In the genomic region with DNA sequence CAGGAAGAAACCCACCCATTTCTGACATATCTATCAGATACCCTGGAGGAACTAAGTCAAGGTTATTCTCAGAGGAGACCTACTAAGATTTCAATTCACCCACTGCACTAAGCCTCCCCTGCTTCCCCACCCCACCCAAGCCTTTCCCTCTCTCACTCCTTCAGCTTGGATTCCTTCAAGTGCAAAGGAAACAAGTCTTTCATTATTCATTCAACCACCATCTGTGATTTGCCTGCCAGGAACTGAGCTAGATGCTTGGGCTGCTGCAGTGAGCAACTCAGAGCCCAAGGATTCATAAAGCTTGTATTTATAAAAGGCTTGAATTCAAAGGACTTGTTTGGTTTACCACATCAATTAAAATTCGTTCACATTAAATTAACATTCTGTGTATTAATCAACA, we compare ENCODE assay signal across 1 cellular context.
TF ChIP-seq lines count a peak whose summit lies in the region.

No MANE protein-coding gene starts in this region.

TF ChIP-seq in GM23338, 12 proteins besides CTCF, POLR2A, EP300 and RAD21 (continued from another document):
- TF ChIP-seq, protein P1, sequence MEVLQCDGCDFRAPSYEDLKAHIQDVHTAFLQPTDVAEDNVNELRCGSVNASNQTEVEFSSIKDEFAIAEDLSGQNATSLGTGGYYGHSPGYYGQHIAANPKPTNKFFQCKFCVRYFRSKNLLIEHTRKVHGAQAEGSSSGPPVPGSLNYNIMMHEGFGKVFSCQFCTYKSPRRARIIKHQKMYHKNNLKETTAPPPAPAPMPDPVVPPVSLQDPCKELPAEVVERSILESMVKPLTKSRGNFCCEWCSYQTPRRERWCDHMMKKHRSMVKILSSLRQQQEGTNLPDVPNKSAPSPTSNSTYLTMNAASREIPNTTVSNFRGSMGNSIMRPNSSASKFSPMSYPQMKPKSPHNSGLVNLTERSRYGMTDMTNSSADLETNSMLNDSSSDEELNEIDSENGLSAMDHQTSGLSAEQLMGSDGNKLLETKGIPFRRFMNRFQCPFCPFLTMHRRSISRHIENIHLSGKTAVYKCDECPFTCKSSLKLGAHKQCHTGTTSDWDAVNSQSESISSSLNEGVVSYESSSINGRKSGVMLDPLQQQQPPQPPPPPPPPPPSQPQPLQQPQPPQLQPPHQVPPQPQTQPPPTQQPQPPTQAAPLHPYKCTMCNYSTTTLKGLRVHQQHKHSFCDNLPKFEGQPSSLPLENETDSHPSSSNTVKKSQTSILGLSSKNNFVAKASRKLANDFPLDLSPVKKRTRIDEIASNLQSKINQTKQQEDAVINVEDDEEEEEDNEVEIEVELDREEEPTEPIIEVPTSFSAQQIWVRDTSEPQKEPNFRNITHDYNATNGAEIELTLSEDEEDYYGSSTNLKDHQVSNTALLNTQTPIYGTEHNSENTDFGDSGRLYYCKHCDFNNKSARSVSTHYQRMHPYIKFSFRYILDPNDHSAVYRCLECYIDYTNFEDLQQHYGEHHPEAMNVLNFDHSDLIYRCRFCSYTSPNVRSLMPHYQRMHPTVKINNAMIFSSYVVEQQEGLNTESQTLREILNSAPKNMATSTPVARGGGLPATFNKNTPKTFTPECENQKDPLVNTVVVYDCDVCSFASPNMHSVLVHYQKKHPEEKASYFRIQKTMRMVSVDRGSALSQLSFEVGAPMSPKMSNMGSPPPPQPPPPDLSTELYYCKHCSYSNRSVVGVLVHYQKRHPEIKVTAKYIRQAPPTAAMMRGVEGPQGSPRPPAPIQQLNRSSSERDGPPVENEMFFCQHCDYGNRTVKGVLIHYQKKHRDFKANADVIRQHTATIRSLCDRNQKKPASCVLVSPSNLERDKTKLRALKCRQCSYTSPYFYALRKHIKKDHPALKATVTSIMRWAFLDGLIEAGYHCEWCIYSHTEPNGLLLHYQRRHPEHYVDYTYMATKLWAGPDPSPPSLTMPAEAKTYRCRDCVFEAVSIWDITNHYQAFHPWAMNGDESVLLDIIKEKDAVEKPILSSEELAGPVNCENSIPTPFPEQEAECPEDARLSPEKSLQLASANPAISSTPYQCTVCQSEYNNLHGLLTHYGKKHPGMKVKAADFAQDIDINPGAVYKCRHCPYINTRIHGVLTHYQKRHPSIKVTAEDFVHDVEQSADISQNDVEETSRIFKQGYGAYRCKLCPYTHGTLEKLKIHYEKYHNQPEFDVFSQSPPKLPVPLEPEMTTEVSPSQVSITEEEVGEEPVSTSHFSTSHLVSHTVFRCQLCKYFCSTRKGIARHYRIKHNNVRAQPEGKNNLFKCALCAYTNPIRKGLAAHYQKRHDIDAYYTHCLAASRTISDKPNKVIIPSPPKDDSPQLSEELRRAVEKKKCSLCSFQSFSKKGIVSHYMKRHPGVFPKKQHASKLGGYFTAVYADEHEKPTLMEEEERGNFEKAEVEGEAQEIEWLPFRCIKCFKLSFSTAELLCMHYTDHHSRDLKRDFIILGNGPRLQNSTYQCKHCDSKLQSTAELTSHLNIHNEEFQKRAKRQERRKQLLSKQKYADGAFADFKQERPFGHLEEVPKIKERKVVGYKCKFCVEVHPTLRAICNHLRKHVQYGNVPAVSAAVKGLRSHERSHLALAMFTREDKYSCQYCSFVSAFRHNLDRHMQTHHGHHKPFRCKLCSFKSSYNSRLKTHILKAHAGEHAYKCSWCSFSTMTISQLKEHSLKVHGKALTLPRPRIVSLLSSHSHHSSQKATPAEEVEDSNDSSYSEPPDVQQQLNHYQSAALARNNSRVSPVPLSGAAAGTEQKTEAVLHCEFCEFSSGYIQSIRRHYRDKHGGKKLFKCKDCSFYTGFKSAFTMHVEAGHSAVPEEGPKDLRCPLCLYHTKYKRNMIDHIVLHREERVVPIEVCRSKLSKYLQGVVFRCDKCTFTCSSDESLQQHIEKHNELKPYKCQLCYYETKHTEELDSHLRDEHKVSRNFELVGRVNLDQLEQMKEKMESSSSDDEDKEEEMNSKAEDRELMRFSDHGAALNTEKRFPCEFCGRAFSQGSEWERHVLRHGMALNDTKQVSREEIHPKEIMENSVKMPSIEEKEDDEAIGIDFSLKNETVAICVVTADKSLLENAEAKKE (CRISPR knock-in tag; IDR thresholded peaks at IDR 0.05), result no peak
- TF ChIP-seq, protein P2, sequence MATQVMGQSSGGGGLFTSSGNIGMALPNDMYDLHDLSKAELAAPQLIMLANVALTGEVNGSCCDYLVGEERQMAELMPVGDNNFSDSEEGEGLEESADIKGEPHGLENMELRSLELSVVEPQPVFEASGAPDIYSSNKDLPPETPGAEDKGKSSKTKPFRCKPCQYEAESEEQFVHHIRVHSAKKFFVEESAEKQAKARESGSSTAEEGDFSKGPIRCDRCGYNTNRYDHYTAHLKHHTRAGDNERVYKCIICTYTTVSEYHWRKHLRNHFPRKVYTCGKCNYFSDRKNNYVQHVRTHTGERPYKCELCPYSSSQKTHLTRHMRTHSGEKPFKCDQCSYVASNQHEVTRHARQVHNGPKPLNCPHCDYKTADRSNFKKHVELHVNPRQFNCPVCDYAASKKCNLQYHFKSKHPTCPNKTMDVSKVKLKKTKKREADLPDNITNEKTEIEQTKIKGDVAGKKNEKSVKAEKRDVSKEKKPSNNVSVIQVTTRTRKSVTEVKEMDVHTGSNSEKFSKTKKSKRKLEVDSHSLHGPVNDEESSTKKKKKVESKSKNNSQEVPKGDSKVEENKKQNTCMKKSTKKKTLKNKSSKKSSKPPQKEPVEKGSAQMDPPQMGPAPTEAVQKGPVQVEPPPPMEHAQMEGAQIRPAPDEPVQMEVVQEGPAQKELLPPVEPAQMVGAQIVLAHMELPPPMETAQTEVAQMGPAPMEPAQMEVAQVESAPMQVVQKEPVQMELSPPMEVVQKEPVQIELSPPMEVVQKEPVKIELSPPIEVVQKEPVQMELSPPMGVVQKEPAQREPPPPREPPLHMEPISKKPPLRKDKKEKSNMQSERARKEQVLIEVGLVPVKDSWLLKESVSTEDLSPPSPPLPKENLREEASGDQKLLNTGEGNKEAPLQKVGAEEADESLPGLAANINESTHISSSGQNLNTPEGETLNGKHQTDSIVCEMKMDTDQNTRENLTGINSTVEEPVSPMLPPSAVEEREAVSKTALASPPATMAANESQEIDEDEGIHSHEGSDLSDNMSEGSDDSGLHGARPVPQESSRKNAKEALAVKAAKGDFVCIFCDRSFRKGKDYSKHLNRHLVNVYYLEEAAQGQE (IDR thresholded peaks at IDR 0.05; ENCODE audit: unreplicated experiment), result no peak
